34 cellular contexts compared by ENCODE assay signal in the genomic region with DNA sequence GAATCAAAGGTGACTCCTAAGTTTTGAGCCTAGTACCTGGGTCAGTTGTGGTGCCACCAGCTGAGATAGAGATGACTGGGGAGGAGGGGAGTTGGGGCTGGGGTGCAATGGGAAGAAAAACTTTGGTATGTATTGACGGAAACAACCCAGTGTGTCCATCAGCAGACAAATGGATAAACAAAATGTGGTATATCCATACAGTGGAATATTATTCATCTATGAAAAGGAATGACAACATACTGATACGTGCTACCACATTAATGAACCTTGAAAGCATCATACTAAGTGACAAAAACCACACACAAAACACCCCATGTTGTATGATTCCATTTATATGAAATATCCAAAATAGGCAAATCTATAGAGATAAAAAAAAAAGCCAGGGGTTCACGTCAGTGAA.
"Had no signal": no experiment of that assay in that cellular context is flagged by ENCODE, and none has a peak within 500 bp of the region (broad histone marks: within the 10 kb centered on the region; RNA-seq: fewer than 3 reads in every experiment).

No MANE protein-coding gene starts in this region.

- H3K27me3 ChIP-seq: MG63 had no signal

- DNase-seq: Karpas-422, Kasumi-1, MG63, MM.1S, MV-4-11, NCI-H1048, NCI-H1092, NCI-H1092 treated with DMSO at 0.1 percent for 48 hours, NCI-H1105, NCI-H1105 treated with DMSO at 0.1 percent for 48 hours, NCI-H1417, NCI-H1417 treated with DMSO at 0.1 percent for 48 hours, NCI-H1436, NCI-H1436 treated with DMSO at 0.1 percent for 48 hours, NCI-H146, NCI-H1694, NCI-H1694 treated with DMSO at 0.1 percent for 48 hours, NCI-H187, NCI-H187 treated with DMSO at 0.1 percent for 48 hours, NCI-H1930, NCI-H2029, NCI-H2029 treated with DMSO at 0.1 percent for 48 hours, NCI-H2081, NCI-H2081 treated with DMSO at 0.1 percent for 48 hours, NCI-H2107, NCI-H2171, NCI-H2171 treated with DMSO at 0.1 percent for 48 hours, NCI-H2227 treated with DMSO at 0.1 percent for 48 hours, NCI-H226, NCI-H345, NCI-H446, NCI-H446 treated with DMSO at 0.1 percent for 48 hours, NCI-H510A, NCI-H510A treated with DMSO at 0.1 percent for 48 hours had no signal

- H3K36me3 ChIP-seq: MG63 had no signal

- H3K9me3 ChIP-seq: MG63 had no signal

- H3K4me3 ChIP-seq: MG63 had no signal
